ENCODE assay signal across 8 cellular contexts in the genomic region with DNA sequence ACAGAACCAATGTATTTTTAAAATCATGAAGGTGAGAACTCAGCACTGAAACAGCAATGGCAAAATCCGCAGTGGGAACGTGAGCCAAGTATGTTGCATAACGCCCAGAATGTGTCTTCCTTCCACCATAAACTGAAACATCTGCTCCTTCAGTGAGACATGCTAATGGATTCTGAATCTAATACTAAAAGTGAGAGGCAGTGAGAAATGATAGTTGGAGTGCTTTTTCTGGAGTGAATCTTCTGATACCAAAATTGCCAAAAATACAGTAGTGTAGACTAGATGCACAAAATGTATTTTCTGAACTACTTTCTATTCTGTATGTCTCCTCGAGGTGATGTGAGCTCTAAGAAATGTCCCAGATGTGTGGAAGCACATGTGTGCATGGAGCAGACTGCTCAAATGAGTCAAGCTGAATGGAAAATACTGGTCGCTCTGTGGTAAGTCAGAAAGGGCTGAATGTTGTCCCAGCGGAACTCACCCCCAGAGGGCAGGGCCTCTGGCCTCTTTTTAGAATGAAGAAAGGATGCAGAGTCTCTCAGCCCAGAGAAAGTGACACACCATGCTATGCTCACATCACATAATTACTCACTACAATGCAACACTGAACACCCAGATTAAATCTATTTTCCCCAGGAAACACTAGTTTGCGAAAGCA.
A peak's percentile ranks its signal among the peaks of the same experiment; 100 is the strongest.
DNase-seq lines count a peak whose midpoint lies in the region; ATAC-seq and TF ChIP-seq lines count a peak whose summit lies in the region.

No MANE protein-coding gene starts in this region.

- WGBS in H9 (ENCODE audit: extremely low coverage, insufficient read length, low lambda C conversion rate): no CpG with 5 or more reads among the region's 7 CpGs
- 49% methylated on average over 7 of the region's 7 CpGs for WGBS in right cardiac atrium

- H3K4me3 Mint-ChIP-seq in H9: peak overlapping the region in 1 of 2 experiments; percentile 3; a peak in 1 of 5 replicates
- H3K4me3 Mint-ChIP-seq in activated T-cell treated with anti-CD3 and anti-CD28 coated beads, Interleukin-2, amount 50 U/mL, for 24 hours: peak overlapping the region; percentile 58

- H2AFZ ChIP-seq in H9 (ENCODE audit: low read length): no peak overlapping the region

- H3K4me3 ChIP-seq in right cardiac atrium (ENCODE audit: low read length): no peak overlapping the region

- H3K27me3 ChIP-seq in H9 (ENCODE audit: insufficient read depth, low read length) (no peaks in the 10 kb centered on the region), right cardiac atrium (ENCODE audit: control insufficient read depth, insufficient read depth) (no peaks in the 10 kb centered on the region)

- no peak overlapping the region for H2BK20ac ChIP-seq in H9 (ENCODE audit: low read depth, low read length, poor library complexity, severe bottlenecking)

- H3K27ac ChIP-seq in H9 (ENCODE audit: insufficient read length, low read depth, low read length) (peak overlapping the region; percentile 30), right cardiac atrium (ENCODE audit: low read length) (no peak overlapping the region)

- no peak overlapping the region for H4K8ac ChIP-seq in H9 (replicated peaks; ENCODE audit: insufficient read length, low read depth, low read length)

- peaks cover 33 to 53% of the 10 kb centered on the region in 2 experiments for H3K4me1 Mint-ChIP-seq in H9
- H3K4me1 Mint-ChIP-seq in activated T-cell treated with anti-CD3 and anti-CD28 coated beads, Interleukin-2, amount 50 U/mL, for 24 hours (ENCODE audit: low read depth): peaks cover 82% of the 10 kb centered on the region

- no peak overlapping the region for H3K18ac ChIP-seq in H9 (ENCODE audit: insufficient read length, low read depth, low read length)

- no peak overlapping the region for H2BK15ac ChIP-seq in H9 (ENCODE audit: low read depth, low read length)

- peak; percentile 32; the same call in 2 of the 3 replicates for TF ChIP-seq CTCF in H9 (conservative IDR thresholded peaks at IDR 0.05)

- no peak overlapping the region for H2BK5ac ChIP-seq in H9 (ENCODE audit: insufficient read length, low read length)

- peak overlapping the region in 2 of 3 experiments; percentile 50 to 88; a peak in 4 of 7 replicates for H3K27ac Mint-ChIP-seq in H9
- peak overlapping the region; percentile 96 for H3K27ac Mint-ChIP-seq in activated T-cell treated with anti-CD3 and anti-CD28 coated beads, Interleukin-2, amount 50 U/mL, for 24 hours

- H3K23ac ChIP-seq in H9 (ENCODE audit: insufficient read length, low read depth, low read length): no peak overlapping the region

- no peak overlapping the region for H2BK12ac ChIP-seq in H9 (ENCODE audit: insufficient read length, low read depth, low read length)

- no peak overlapping the region for H4K5ac ChIP-seq in H9 (ENCODE audit: insufficient read length, low read depth, low read length)

- H3K9ac ChIP-seq in H9 (ENCODE audit: extremely low read depth, insufficient read length, low read length): no peak overlapping the region

- no peaks in the 10 kb centered on the region for H3K23me2 ChIP-seq in H9 (ENCODE audit: insufficient read length, low read depth, low read length, poor library complexity, severe bottlenecking)

- ATAC-seq in right cardiac atrium: peak; percentile 67 to 74
- ATAC-seq in HG03175 (IDR thresholded peaks at IDR 0.05; ENCODE audit: unreplicated experiment): no peak
- no peak for ATAC-seq in GM21381 (IDR thresholded peaks at IDR 0.05; ENCODE audit: unreplicated experiment)
- no peak for ATAC-seq in HG03457 (IDR thresholded peaks at IDR 0.05; ENCODE audit: unreplicated experiment)

- H3K79me2 ChIP-seq in H9 (ENCODE audit: insufficient read depth, low read length): no peaks in the 10 kb centered on the region

- no peaks in the 10 kb centered on the region for H3K79me1 ChIP-seq in H9 (ENCODE audit: insufficient read depth, low read depth, low read length, poor library complexity, severe bottlenecking)

- H3K36me3 Mint-ChIP-seq in H9 (ENCODE audit: insufficient read depth in 1 of 3, low read depth in 3 of 3): peaks cover 0 to 2% (median 0%) of the 10 kb centered on the region in 3 experiments; a peak in 2 of 7 replicates
- H3K36me3 Mint-ChIP-seq in activated T-cell treated with anti-CD3 and anti-CD28 coated beads, Interleukin-2, amount 50 U/mL, for 24 hours (ENCODE audit: low read depth): peaks cover 24% of the 10 kb centered on the region

- no peak overlapping the region for H3K4ac ChIP-seq in H9 (ENCODE audit: low read depth, low read length)

- H2BK120ac ChIP-seq in H9 (ENCODE audit: low read depth, low read length, poor library complexity, severe bottlenecking): no peak overlapping the region

- no peak for DNase-seq in H9
- peak; percentile 62 for DNase-seq in activated T-cell treated with anti-CD3 and anti-CD28 coated beads, Interleukin-2, amount 50 U/mL, for 24 hours
- DNase-seq in right cardiac atrium: peak in 2 of 3 donors; percentile 47 to 77
- DNase-seq in stimulated activated CD4-positive, alpha-beta T cell treated with anti-CD3 and anti-CD28 coated beads, Interleukin-4, amount 100 ng/mL, for 24 hours: peak; percentile 73
- DNase-seq in NCI-H2029 treated with DMSO at 0.1 percent for 48 hours (lab: John Stamatoyannopoulos, UW): no peak

- peaks cover 3% of the 10 kb centered on the region for H3K27me3 Mint-ChIP-seq in H9 (ENCODE audit: low read depth)
- no peaks in the 10 kb centered on the region for H3K27me3 Mint-ChIP-seq in activated T-cell treated with anti-CD3 and anti-CD28 coated beads, Interleukin-2, amount 50 U/mL, for 24 hours

- intact Hi-C loops in right cardiac atrium (cut with DNase I): loop anchor here in 1 of 4 donors (10.0 kb wide), 1 partner anchor 95 kb away; no protein-coding TSS in a partner anchor

- no peaks in the 10 kb centered on the region; a peak in 3 of 5 replicates for H3K9me3 Mint-ChIP-seq in H9
- H3K9me3 Mint-ChIP-seq in activated T-cell treated with anti-CD3 and anti-CD28 coated beads, Interleukin-2, amount 50 U/mL, for 24 hours: no peaks in the 10 kb centered on the region

- H3K56ac ChIP-seq in H9 (ENCODE audit: insufficient read length, low read depth, low read length): no peak overlapping the region

- H3K9me3 ChIP-seq in H9 (ENCODE audit: control insufficient read depth, low read depth, low read length) (no peaks in the 10 kb centered on the region), right cardiac atrium (ENCODE audit: control insufficient read depth, low read length) (no peaks in the 10 kb centered on the region)

- no peak overlapping the region for H4K91ac ChIP-seq in H9 (ENCODE audit: insufficient read length, low read depth, low read length)

- H2AK5ac ChIP-seq in H9 (ENCODE audit: insufficient read length, low read length): no peak overlapping the region

- H3K4me2 ChIP-seq in H9 (ENCODE audit: insufficient read depth, insufficient read length, low read length): no peak overlapping the region

- H3K4me1 ChIP-seq in H9 (ENCODE audit: insufficient read depth, low read length) (peaks cover 6% of the 10 kb centered on the region; the same call in 1 of the 2 replicates), right cardiac atrium (ENCODE audit: control insufficient read depth, insufficient read depth, low read length) (peaks cover 7% of the 10 kb centered on the region)

- H4K20me1 ChIP-seq in H9 (ENCODE audit: control insufficient read depth, insufficient read depth, insufficient read length): no peaks in the 10 kb centered on the region

- H3K14ac ChIP-seq in H9 (ENCODE audit: insufficient read depth, low read length): no peak overlapping the region

- H3T11ph ChIP-seq in H9 (ENCODE audit: low read length): no peak overlapping the region

Comparison
In these comparisons a context has a peak if more than half of its experiments do, and no peak if none do; other contexts are left out.
1. DNase-seq: peak in activated T-cell treated with anti-CD3 and anti-CD28 coated beads, Interleukin-2, amount 50 U/mL, for 24 hours (single experiment), right cardiac atrium (2 of 3) and stimulated activated CD4-positive, alpha-beta T cell treated with anti-CD3 and anti-CD28 coated beads, Interleukin-4, amount 100 ng/mL, for 24 hours (single experiment); none in H9 (single experiment) and NCI-H2029 treated with DMSO at 0.1 percent for 48 hours (single experiment).
2. ATAC-seq: peak in right cardiac atrium (2 of 2); none in HG03175 (single experiment), GM21381 (single experiment) and HG03457 (single experiment).